In the genomic region with DNA sequence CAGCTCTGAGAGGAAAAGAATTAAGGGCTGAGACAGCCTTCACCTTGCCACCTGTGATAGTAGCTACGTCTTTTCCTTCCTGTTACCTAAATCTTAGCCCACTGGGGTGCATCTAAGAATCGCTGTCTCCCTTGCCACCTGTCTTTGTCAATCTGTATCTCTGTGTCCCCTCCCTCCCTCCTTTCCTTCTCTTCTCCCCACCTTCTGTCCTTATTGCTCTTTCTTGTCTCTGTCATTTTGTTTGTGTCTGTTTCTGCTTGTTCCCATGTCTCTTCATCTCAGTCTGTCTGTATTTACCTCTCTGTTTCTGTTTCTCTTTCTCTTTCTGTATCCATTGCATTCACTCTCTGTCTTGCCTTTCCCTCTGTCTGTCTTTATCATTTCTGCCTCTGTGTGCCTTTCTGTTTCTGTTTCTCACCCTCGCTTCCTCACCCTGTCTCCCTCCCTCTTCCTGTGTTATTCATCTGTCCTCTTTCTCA, we compare ENCODE assay signal across 10 cellular contexts. TPM values are rescaled to one million over a fixed set of nuclear protein-coding genes. Genes with fewer than 3 reads are reported as not detected.
A peak's percentile ranks its signal among the peaks of the same experiment; 100 is the strongest.
DNase-seq lines count a peak whose midpoint lies in the region; ATAC-seq, FAIRE-seq and TF ChIP-seq lines count a peak whose summit lies in the region.
"Had no signal": no experiment of that assay in that cellular context is flagged by ENCODE, and none has a peak within 500 bp of the region (broad histone marks: within the 10 kb centered on the region; RNA-seq: fewer than 3 reads in every experiment).

No MANE protein-coding gene starts in this region.

- H3K36me3 ChIP-seq in GM12878 (ENCODE audit: control insufficient read depth in 2 of 2, insufficient read depth in 2 of 2, low read length in 1 of 2), result 0 out of 4 replicates have a peak, but pooled peaks cover 0 to 2% of the 10 kb centered on the region in 2 experiments
- H3K36me3 ChIP-seq in osteoblast (ENCODE audit: insufficient read depth, low read length), result no peaks in the 10 kb centered on the region
- H3K36me3 ChIP-seq in neural progenitor cell, result peaks cover 4% of the 10 kb centered on the region

- H3K27me3 ChIP-seq in GM12878 (replicated peaks in 1 of 2; ENCODE audit: control insufficient read depth in 2 of 2, insufficient read depth in 2 of 2, low read length in 1 of 2) (no peaks in the 10 kb centered on the region), osteoblast (ENCODE audit: insufficient read depth, low read length) (no peaks in the 10 kb centered on the region), neural progenitor cell (no peaks in the 10 kb centered on the region)

- peaks cover 2% of the 10 kb centered on the region for H3K36me3 Mint-ChIP-seq in neural progenitor cell

- H3K27ac ChIP-seq in GM12878 (ENCODE audit: control insufficient read depth, insufficient read depth) (no peak overlapping the region; the same call in 1 of the 2 replicates), osteoblast (ENCODE audit: low read depth, low read length) (no peak overlapping the region), neural progenitor cell (no peak overlapping the region)

- in situ Hi-C loops in GM12878 (cut with MboI), result no loop called here

- intact Hi-C loops in GM12878 (cut with micrococcal nuclease; ENCODE audit: unreplicated experiment), result no loop called here

- H3K4me3 Mint-ChIP-seq in neural progenitor cell, result no peak overlapping the region

- H3K4me1 ChIP-seq in GM12878 (ENCODE audit: control insufficient read depth, insufficient read depth, low read length) (0 out of 2 replicates have a peak, but pooled peaks cover 2% of the 10 kb centered on the region), osteoblast (ENCODE audit: insufficient read depth, low read length) (no peaks in the 10 kb centered on the region), neural progenitor cell (peaks cover 4% of the 10 kb centered on the region)

- ATAC-seq in GM19463 (IDR thresholded peaks at IDR 0.05; ENCODE audit: unreplicated experiment) (peak; percentile 96), HG03135 (IDR thresholded peaks at IDR 0.05; ENCODE audit: unreplicated experiment) (peak; percentile 98), GM12878 (peak; percentile 96)

- H2AFZ ChIP-seq in GM12878 (ENCODE audit: control insufficient read depth, low read depth, low read length) (peak overlapping the region; percentile 86), osteoblast (ENCODE audit: low read length) (no peak overlapping the region), neural progenitor cell (replicated peaks) (no peak overlapping the region)

- RAD21 ChIA-PET in GM12878 (lab: Charles Lee; ENCODE audit: unreplicated experiment), result interaction anchor here (0.9 to 1.2 kb wide), 3 partner anchors 14 to 25 kb away, joined by 3 to 4 read pairs (median 4); no protein-coding TSS in a partner anchor

- H3K9ac ChIP-seq in GM12878 (ENCODE audit: control insufficient read depth, insufficient read depth, low read length) (no peak overlapping the region), neural progenitor cell (no peak overlapping the region)

- H3K27ac Mint-ChIP-seq in neural progenitor cell, result no peak overlapping the region

- H3K4me2 ChIP-seq in GM12878 (ENCODE audit: control insufficient read depth, insufficient read depth) (peak overlapping the region; percentile 52), osteoblast (ENCODE audit: insufficient read depth, low read length) (no peak overlapping the region), neural progenitor cell (no peak overlapping the region)

- FAIRE-seq in GM12878 (lab: Jason Lieb, UNC), result peak; percentile 88

- CTCF ChIA-PET in GM12878 (lab: Yijun Ruan, JAX), result interaction anchor here (1.0 to 6.8 kb wide), 4 partner anchors 14 to 88 kb away, joined by 3 to 50 read pairs (median 6); no protein-coding TSS in a partner anchor

- no peaks in the 10 kb centered on the region for H3K4me1 Mint-ChIP-seq in neural progenitor cell

- H3K9me3 Mint-ChIP-seq in neural progenitor cell, result peaks cover 12% of the 10 kb centered on the region

- H4K20me1 ChIP-seq in GM12878 (ENCODE audit: control insufficient read depth, insufficient read depth), result no peaks in the 10 kb centered on the region
- no peaks in the 10 kb centered on the region for H4K20me1 ChIP-seq in osteoblast (ENCODE audit: insufficient read depth, low read length)
- H4K20me1 ChIP-seq in neural progenitor cell (ENCODE audit: low read depth), result no peaks in the 10 kb centered on the region

- TF ChIP-seq CTCF in GM12864 (IDR thresholded peaks at IDR 0.05; ENCODE audit: low read depth, low read length, missing control alignments) (no peak), GM12878 (IDR thresholded peaks at IDR 0.05 in 2 of 3, conservative IDR thresholded peaks at IDR 0.05 in 1 of 3; ENCODE audit: control insufficient read depth in 2 of 3, extremely low read depth in 1 of 3, insufficient read depth in 1 of 3, low read depth in 3 of 3, low read length in 3 of 3) (no peak), osteoblast (IDR thresholded peaks at IDR 0.05; ENCODE audit: extremely low read depth, low read depth, low read length) (no peak), neural progenitor cell (IDR thresholded peaks at IDR 0.05) (no peak)

- TF ChIP-seq RAD21 in GM12878 (IDR thresholded peaks at IDR 0.05; ENCODE audit: insufficient read depth, low read depth, low read length), result no peak

- TF ChIP-seq EP300 in GM12878 (IDR thresholded peaks at IDR 0.05; ENCODE audit: borderline replicate concordance in 1 of 2, control insufficient read depth in 1 of 2, low read depth in 2 of 2, low read length in 2 of 2), result no peak

- SMC1A ChIA-PET in GM12878 (lab: Charles Lee; ENCODE audit: uncharacterized antibody, unreplicated experiment), result interaction anchor here (0.8 to 3.6 kb wide), 5 partner anchors 9 to 25 kb away, joined by 3 to 22 read pairs (median 3); no protein-coding TSS in a partner anchor

- no peaks in the 10 kb centered on the region for H3K79me2 ChIP-seq in GM12878 (ENCODE audit: control insufficient read depth, insufficient read depth, low read length)
- no peaks in the 10 kb centered on the region for H3K79me2 ChIP-seq in osteoblast (ENCODE audit: insufficient read depth, low read length)
- H3K79me2 ChIP-seq in neural progenitor cell (ENCODE audit: low read depth), result no peaks in the 10 kb centered on the region

- WGBS in GM12878 (ENCODE audit: insufficient coverage, insufficient replicate concordance, low lambda C conversion rate, missing lambda C conversion rate), result 0% methylated on average over 3 of the region's 3 CpGs

- H3F3A ChIP-seq in neural progenitor cell (ENCODE audit: low read depth), result no peaks in the 10 kb centered on the region

- H3K27me3 Mint-ChIP-seq in neural progenitor cell (ENCODE audit: insufficient read depth, low read depth), result peaks cover 2% of the 10 kb centered on the region

- H3K4me3 ChIP-seq in GM12864 (ENCODE audit: low read depth, low read length), result peak overlapping the region; percentile 48
- peak overlapping the region; percentile 59 for H3K4me3 ChIP-seq in GM12878
- no peak overlapping the region for H3K4me3 ChIP-seq in osteoblast (ENCODE audit: insufficient read depth, low read length)
- H3K4me3 ChIP-seq in neural progenitor cell, result no peak overlapping the region
- H3K4me3 ChIP-seq: skin epidermis had no signal

- no TSS peak for BruUV-seq in GM12878 (replicated peaks; lab: Mats Ljungman, UMichigan)

- TF ChIP-seq POLR2A in GM12878 (IDR thresholded peaks at IDR 0.05; ENCODE audit: low read depth, low read length), result no peak

- H3K9me3 ChIP-seq in GM12878 (replicated peaks; ENCODE audit: control insufficient read depth, insufficient read depth, low read length) (no peaks in the 10 kb centered on the region; the same call in 2 of the 3 replicates), osteoblast (ENCODE audit: low read depth, low read length) (no peaks in the 10 kb centered on the region), neural progenitor cell (ENCODE audit: low read depth) (no peaks in the 10 kb centered on the region)

- DNase-seq in GM12864 (ENCODE audit: low read depth) (no peak), GM12878 (ENCODE audit: low read depth, low spot score) (peak; percentile 26), osteoblast (ENCODE audit: insufficient read length, low spot score, missing footprints) (no peak), iPS-NIHi7 (ENCODE audit: extremely low spot score) (no peak), neural progenitor cell (ENCODE audit: low spot score) (no peak), NCI-H1694 (lab: John Stamatoyannopoulos, UW) (no peak)
- DNase-seq: DMS79 had no signal

- POLR2A ChIA-PET in GM12878 (lab: Charles Lee), result no interaction called here

TF ChIP-seq in GM12878, 131 proteins besides CTCF, POLR2A, EP300 and RAD21 (continues in another document):
- TF ChIP-seq HSF1 (IDR thresholded peaks at IDR 0.05; ENCODE audit: low read depth, low read length), result no peak
- TF ChIP-seq HDGF (IDR thresholded peaks at IDR 0.05), result peak; percentile 90; the same call in 1 of the 2 replicates

RNA-seq across cellular contexts. Expression of gene SLC22A15, which starts 30.2 kb away (rescaled TPM):
- total RNA-seq in GM12878 (2013; cell fraction: nucleolus; rRNA removed), result 10.5 and 14.9 TPM in 2 replicates
- total RNA-seq in GM12878 (2014; rRNA removed) (0.11 and 0.27 TPM in 2 replicates), GM12878 (2014; rRNA removed; fragmentation: Illumina TruSeq; extraction: Trizol) (0.09 and 0.13 TPM in 2 replicates), GM12878 (2021) (0.08 and 0.21 TPM in 2 replicates), osteoblast (14.5 and 16.2 TPM in 2 replicates), neural progenitor cell (ENCODE audit: low replicate concordance) (0.62 and 1.9 TPM in 2 replicates)
- 0.04 TPM for polyA plus RNA-seq in GM12878 (2011; ENCODE audit: low read depth)
- polyA plus RNA-seq in GM12878 (2011; rRNA removed) (2.8 and 3.8 TPM in 2 replicates), GM12878 (2014; fragmentation: Illumina TruSeq; extraction: Trizol) (0.24 and 0.59 TPM in 2 replicates), GM12878 (2014; fragmentation: Nextera tagmentation; extraction: Ambion mirVana) (under 1 TPM in 1 of 2 experiments, not detected in 1; 0.05 TPM), GM12878 (2014; rRNA removed) (0.28 and 0.33 TPM in 2 replicates), GM12878 (2016; fragmentation: Nextera tagmentation; extraction: Ambion mirVana) (under 1 TPM; 0.06 to 0.40 TPM)
- polyA plus RNA-seq in GM12878 (2011; cell fraction: cytosol; rRNA removed), result 1.3 TPM in 2 replicates
- 10.9 and 11.0 TPM in 2 replicates for polyA plus RNA-seq in GM12878 (2011; cell fraction: nucleus; rRNA removed)
- 0.28 and 0.31 TPM in 2 replicates for polyA plus RNA-seq in GM12878 (2012)
- polyA minus RNA-seq in GM12878 (2011; rRNA and poly(A)+ RNA removed), result 2.5 and 6.4 TPM in 2 replicates
- polyA minus RNA-seq in GM12878 (2011; cell fraction: cytosol; rRNA and poly(A)+ RNA removed), result 1.8 TPM in 1 of 2 replicates, not detected in the other
- 6.3 and 10.1 TPM in 2 replicates for polyA minus RNA-seq in GM12878 (2011; cell fraction: nucleus; rRNA and poly(A)+ RNA removed)

Comparison
In these comparisons a context has a peak if more than half of its experiments do, and no peak if none do; other contexts are left out.
1. H3K4me3 ChIP-seq: peak in GM12864 (single experiment) and GM12878 (single experiment); none in osteoblast (single experiment) and neural progenitor cell (single experiment).
2. Peak in every context shown above with its lines, with median percentiles within 50 percentile points of each other: ATAC-seq.